Comparison of ENCODE assay signal across 19 cellular contexts in the genomic region with DNA sequence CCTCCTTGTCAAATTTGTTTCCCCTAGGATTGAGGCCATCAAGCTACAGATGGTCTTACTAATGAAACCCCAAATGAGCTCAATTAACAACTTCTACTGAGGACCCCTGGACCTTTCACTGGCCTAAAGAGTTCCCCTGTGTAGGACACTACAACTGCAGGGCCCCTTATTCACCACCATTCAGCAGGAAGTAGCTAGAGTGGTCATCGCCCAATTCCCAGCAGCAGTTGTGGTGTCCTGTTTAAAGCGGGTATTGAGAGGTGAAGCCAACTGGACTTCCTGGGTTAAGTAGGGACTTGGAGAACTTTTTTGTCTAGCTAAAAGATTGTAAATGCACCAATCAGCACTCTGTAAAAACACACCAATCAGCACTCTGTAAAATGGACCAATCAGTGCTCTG.
"Had no signal": no experiment of that assay in that cellular context is flagged by ENCODE, and none has a peak within 500 bp of the region (broad histone marks: within the 10 kb centered on the region; RNA-seq: fewer than 3 reads in every experiment).

No MANE protein-coding gene starts in this region.

- H3K4me3 ChIP-seq: lower lobe of right lung, pancreas, right lobe of liver, stomach had no signal

- H3K9me3 ChIP-seq: neutrophil, pancreas, right lobe of liver had no signal

- H3K4me1 Mint-ChIP-seq: activated B cell treated with CpG ODN at 0.5 μM for 24 hours, brain, mesothelial cell of epicardium had no signal

- H3K9me3 Mint-ChIP-seq: type B pancreatic cell had no signal

- FAIRE-seq: pancreas, small intestine had no signal

- H3K27ac Mint-ChIP-seq: activated B cell treated with CpG ODN at 0.5 μM for 24 hours; brain; mesothelial cell of epicardium; natural killer cell treated with Interleukin-12 subunit alpha and Interleukin-12 subunit beta and Interleukin-15 and Interleukin-18, amount 100 ng/mL, for 72 hours; type B pancreatic cell had no signal

- H3K27ac ChIP-seq: epithelial cell of prostate, lower lobe of right lung, neutrophil, pancreas, right lobe of liver, stomach had no signal

- DNase-seq: activated B cell treated with CpG ODN at 0.5 μM for 24 hours; activated CD4-positive, alpha-beta T cell treated with anti-CD3 and anti-CD28 coated beads, Interleukin-2, amount 50 U/mL, for 1 hour; activated naive CD4-positive, alpha-beta T cell treated with Interleukin-2 at 50 U/mL for 16 hours; anterior cingulate cortex; caudate nucleus; foreskin fibroblast; lower lobe of right lung; pancreas; right lobe of liver; small intestine; stimulated activated CD4-positive, alpha-beta T cell treated with anti-CD3 and anti-CD28 coated beads, Interleukin-15, amount 100 ng/mL, for 24 hours; stimulated activated CD4-positive, alpha-beta T cell treated with anti-CD3 and anti-CD28 coated beads, Interleukin-2, amount 100 ng/mL, for 48 hours; stomach had no signal

- H3K36me3 Mint-ChIP-seq: brain; mesothelial cell of epicardium; natural killer cell treated with Interleukin-12 subunit alpha and Interleukin-12 subunit beta and Interleukin-15 and Interleukin-18, amount 100 ng/mL, for 72 hours; type B pancreatic cell had no signal

- H3K4me1 ChIP-seq: lower lobe of right lung, pancreas, right lobe of liver, stomach had no signal

- H3K36me3 ChIP-seq: lower lobe of right lung, neutrophil, pancreas, right lobe of liver, stomach had no signal

- H3K27me3 Mint-ChIP-seq: activated B cell treated with CpG ODN at 0.5 μM for 24 hours; brain; natural killer cell treated with Interleukin-12 subunit alpha and Interleukin-12 subunit beta and Interleukin-15 and Interleukin-18, amount 100 ng/mL, for 72 hours; type B pancreatic cell had no signal

- H3K27me3 ChIP-seq: neutrophil, pancreas, right lobe of liver, stomach had no signal

- ATAC-seq: lower lobe of right lung; natural killer cell treated with Interleukin-12 subunit alpha and Interleukin-12 subunit beta and Interleukin-15 and Interleukin-18, amount 100 ng/mL, for 72 hours; pancreas; right lobe of liver had no signal

- H3K4me3 Mint-ChIP-seq: activated B cell treated with CpG ODN at 0.5 μM for 24 hours; brain; mesothelial cell of epicardium; natural killer cell treated with Interleukin-12 subunit alpha and Interleukin-12 subunit beta and Interleukin-15 and Interleukin-18, amount 100 ng/mL, for 72 hours; type B pancreatic cell had no signal
